In the genomic region with DNA sequence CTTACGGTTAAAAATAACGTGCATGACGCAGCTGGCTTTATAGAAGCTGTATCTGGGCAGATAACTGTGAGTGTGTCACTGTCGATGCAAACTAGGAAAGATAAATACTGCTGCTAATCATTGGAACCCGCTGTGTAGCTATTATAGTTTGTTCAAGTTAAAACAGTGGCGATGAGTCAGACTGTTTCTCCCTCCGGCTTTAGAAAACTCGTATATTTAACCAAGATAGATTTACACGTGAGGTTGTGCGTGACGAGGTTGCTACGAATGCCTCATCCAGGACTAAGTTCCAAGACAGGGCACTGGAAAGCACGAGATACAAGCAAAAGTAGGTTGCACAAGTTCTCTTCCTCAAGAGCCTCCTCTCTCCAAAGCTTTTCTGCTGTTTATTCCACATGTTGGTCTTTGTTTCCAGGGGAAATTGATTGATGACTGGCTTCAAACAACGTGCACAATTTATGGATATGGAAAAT, we compare ENCODE assay signal across 11 cellular contexts.
DNase-seq lines count a peak whose midpoint lies in the region; TF ChIP-seq lines count a peak whose summit lies in the region.
"Had no signal": no experiment of that assay in that cellular context is flagged by ENCODE, and none has a peak within 500 bp of the region (broad histone marks: within the 10 kb centered on the region; RNA-seq: fewer than 3 reads in every experiment).

No MANE protein-coding gene starts in this region.

- DNase-seq in SK-MEL-5 (ENCODE audit: low read depth, low spot score) (peak; percentile 62), fibroblast of villous mesenchyme (ENCODE audit: low read depth) (peak; percentile 91), T-helper 2 cell (no peak), SJCRH30 (no peak), spleen (no peak)
- DNase-seq in stimulated activated naive CD4-positive, alpha-beta T cell (lab: John Stamatoyannopoulos, UW) = no peak
- DNase-seq: activated CD4-positive, alpha-beta T cell treated with anti-CD3 and anti-CD28 coated beads, Interleukin-2, amount 50 U/mL, for 4 hours had no signal

- H3K4me3 ChIP-seq in HEK293 (ENCODE audit: low read depth, low read length) (no peak overlapping the region), fibroblast of villous mesenchyme (ENCODE audit: low read depth, low read length) (peak overlapping the region; percentile 15), SJCRH30 (no peak overlapping the region), spleen (no peak overlapping the region)

- POLR2A ChIA-PET in HEK293 (lab: Yijun Ruan, JAX) = no interaction called here

- H3K9me3 ChIP-seq in HEK293 (ENCODE audit: control insufficient read depth, insufficient read depth, low read depth, low read length) (no peaks in the 10 kb centered on the region), SJCRH30 (replicated peaks) (no peaks in the 10 kb centered on the region), spleen (peaks cover 0 to 8% (median 3%) of the 10 kb centered on the region in 8 donors)

- TF ChIP-seq POLR2A in spleen (IDR thresholded peaks at IDR 0.05) = no peak

- H3K27ac ChIP-seq in 22Rv1 (peak overlapping the region; percentile 36; the same call in 1 of the 2 replicates), HEK293 (ENCODE audit: extremely low read depth, low read depth, low read length) (no peak overlapping the region), SJCRH30 (no peak overlapping the region), spleen (no peak overlapping the region)
- H3K27ac ChIP-seq: C4-2B, parathyroid adenoma had no signal

- in situ Hi-C loops in SK-MEL-5 (cut with HindIII; ENCODE audit: low pct_unique_long_range_greater_than_20kb, low sequenced_read_pairs) = no loop called here

- CTCF ChIA-PET in HEK293 (lab: Yijun Ruan, JAX) = no interaction called here

- H3K36me3 ChIP-seq in HEK293 (ENCODE audit: control insufficient read depth in 2 of 2, insufficient read depth in 1 of 2, low read length in 2 of 2) (no peaks in the 10 kb centered on the region), SJCRH30 (no peaks in the 10 kb centered on the region), spleen (no peaks in the 10 kb centered on the region)

- intact Hi-C loops in spleen (cut with DNase I; ENCODE audit: low total_unique reads) = no loop called here

- no peak for TF ChIP-seq CTCF in 22Rv1 (IDR thresholded peaks at IDR 0.05)
- TF ChIP-seq CTCF in HEK293 (tag by site-specific recombination; IDR thresholded peaks at IDR 0.05) = no peak
- TF ChIP-seq CTCF in fibroblast of villous mesenchyme (IDR thresholded peaks at IDR 0.05; ENCODE audit: insufficient read depth, low read depth, low read length) = no peak
- TF ChIP-seq CTCF in spleen (IDR thresholded peaks at IDR 0.05 in 8 of 11, conservative IDR thresholded peaks at IDR 0.05 in 3 of 11) = no peak

- peaks cover 4% of the 10 kb centered on the region; the same call in 1 of the 2 replicates for H3K4me1 ChIP-seq in HEK293 (ENCODE audit: control insufficient read depth, insufficient read depth, low read length)
- H3K4me1 ChIP-seq in SJCRH30 = no peaks in the 10 kb centered on the region
- no peaks in the 10 kb centered on the region for H3K4me1 ChIP-seq in spleen
- H3K4me1 ChIP-seq: parathyroid adenoma had no signal

- WGBS in spleen, 5 donors = 80 to 85% (median 84%) methylated on average over 14 of the region's 14 CpGs

- H3K27me3 ChIP-seq in SJCRH30 = no peaks in the 10 kb centered on the region
- H3K27me3 ChIP-seq in spleen (replicated peaks in 1 of 7) = no peaks in the 10 kb centered on the region

TF ChIP-seq in HEK293, 187 proteins besides CTCF, POLR2A, EP300 and RAD21 (continues in another document):
- TF ChIP-seq ZNF639 (tag by site-specific recombination; IDR thresholded peaks at IDR 0.05) = peak; percentile 46; the same call in 1 of the 2 replicates
- no peak for TF ChIP-seq ZNF792 (tag by site-specific recombination; IDR thresholded peaks at IDR 0.05)
- TF ChIP-seq PATZ1 (tag by site-specific recombination; IDR thresholded peaks at IDR 0.05) = no peak
- TF ChIP-seq KLF8 (tag by site-specific recombination; IDR thresholded peaks at IDR 0.05) = 0 out of 2 replicates have a peak, but pooled peaks have one; percentile 26
- TF ChIP-seq ZNF140 (tag by site-specific recombination; IDR thresholded peaks at IDR 0.05) = no peak
- no peak for TF ChIP-seq GFI1B (tag by site-specific recombination; IDR thresholded peaks at IDR 0.05)
- TF ChIP-seq, protein P1, sequence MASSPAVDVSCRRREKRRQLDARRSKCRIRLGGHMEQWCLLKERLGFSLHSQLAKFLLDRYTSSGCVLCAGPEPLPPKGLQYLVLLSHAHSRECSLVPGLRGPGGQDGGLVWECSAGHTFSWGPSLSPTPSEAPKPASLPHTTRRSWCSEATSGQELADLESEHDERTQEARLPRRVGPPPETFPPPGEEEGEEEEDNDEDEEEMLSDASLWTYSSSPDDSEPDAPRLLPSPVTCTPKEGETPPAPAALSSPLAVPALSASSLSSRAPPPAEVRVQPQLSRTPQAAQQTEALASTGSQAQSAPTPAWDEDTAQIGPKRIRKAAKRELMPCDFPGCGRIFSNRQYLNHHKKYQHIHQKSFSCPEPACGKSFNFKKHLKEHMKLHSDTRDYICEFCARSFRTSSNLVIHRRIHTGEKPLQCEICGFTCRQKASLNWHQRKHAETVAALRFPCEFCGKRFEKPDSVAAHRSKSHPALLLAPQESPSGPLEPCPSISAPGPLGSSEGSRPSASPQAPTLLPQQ (tag by site-specific recombination; IDR thresholded peaks at IDR 0.05) = 0 out of 2 replicates have a peak, but pooled peaks have one; percentile 33
- no peak for TF ChIP-seq SALL2 (tag by site-specific recombination; IDR thresholded peaks at IDR 0.05; ENCODE audit: borderline replicate concordance)
- TF ChIP-seq ZNF394 (tag by site-specific recombination; IDR thresholded peaks at IDR 0.05; ENCODE audit: borderline replicate concordance) = peak; percentile 42; the same call in 1 of the 2 replicates
- no peak for TF ChIP-seq ZNF623 (tag by site-specific recombination; IDR thresholded peaks at IDR 0.05)
- TF ChIP-seq PBX3 (CRISPR knock-in tag; IDR thresholded peaks at IDR 0.05) = no peak
- peak; percentile 73; the same call in 1 of the 2 replicates for TF ChIP-seq ZFP3 (tag by site-specific recombination; IDR thresholded peaks at IDR 0.05; ENCODE audit: low read depth)
- TF ChIP-seq ZNF558 (tag by site-specific recombination; IDR thresholded peaks at IDR 0.05) = no peak
- peak; percentile 87 for TF ChIP-seq ZNF24 (tag by site-specific recombination; IDR thresholded peaks at IDR 0.05)
- TF ChIP-seq HOXD13 (CRISPR knock-in tag; IDR thresholded peaks at IDR 0.05; ENCODE audit: borderline replicate concordance) = peak; percentile 62; the same call in 1 of the 2 replicates
- TF ChIP-seq WT1 (tag by site-specific recombination; IDR thresholded peaks at IDR 0.05) = peak; percentile 49
- TF ChIP-seq, protein P2, sequence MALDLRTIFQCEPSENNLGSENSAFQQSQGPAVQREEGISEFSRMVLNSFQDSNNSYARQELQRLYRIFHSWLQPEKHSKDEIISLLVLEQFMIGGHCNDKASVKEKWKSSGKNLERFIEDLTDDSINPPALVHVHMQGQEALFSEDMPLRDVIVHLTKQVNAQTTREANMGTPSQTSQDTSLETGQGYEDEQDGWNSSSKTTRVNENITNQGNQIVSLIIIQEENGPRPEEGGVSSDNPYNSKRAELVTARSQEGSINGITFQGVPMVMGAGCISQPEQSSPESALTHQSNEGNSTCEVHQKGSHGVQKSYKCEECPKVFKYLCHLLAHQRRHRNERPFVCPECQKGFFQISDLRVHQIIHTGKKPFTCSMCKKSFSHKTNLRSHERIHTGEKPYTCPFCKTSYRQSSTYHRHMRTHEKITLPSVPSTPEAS (tag by site-specific recombination; IDR thresholded peaks at IDR 0.05) = no peak

Comparison
In these comparisons a context has a peak if more than half of its experiments do, and no peak if none do; other contexts are left out.
1. DNase-seq: peak in SK-MEL-5 (single experiment) and fibroblast of villous mesenchyme (single experiment); none in T-helper 2 cell (0 of 5), stimulated activated naive CD4-positive, alpha-beta T cell (0 of 6), SJCRH30 (0 of 2) and spleen (single experiment).